In genomic region chr13:102968572-102969228, GRCh38 we compare ENCODE assay signal across 13 cellular contexts.
DNase-seq lines count a peak whose midpoint lies in the region; ATAC-seq lines count a peak whose summit lies in the region.
"Had no signal": no experiment of that assay in that cellular context is flagged by ENCODE, and none has a peak within 500 bp of the region (broad histone marks: within the 10 kb centered on the region; RNA-seq: fewer than 3 reads in every experiment).

No MANE protein-coding gene starts in this region.

- H3K4me1 Mint-ChIP-seq in T-helper 17 cell = peaks cover 2% of the 10 kb centered on the region

- no peaks in the 10 kb centered on the region for H3K36me3 Mint-ChIP-seq in T-helper 17 cell (ENCODE audit: low read depth)

- peaks cover 28% of the 10 kb centered on the region for H3K27me3 Mint-ChIP-seq in T-helper 17 cell

- no peak overlapping the region for H3K27ac Mint-ChIP-seq in T-helper 17 cell

- no peaks in the 10 kb centered on the region for H3K9me3 ChIP-seq in T-helper 17 cell (ENCODE audit: control insufficient read depth, low read length, poor library complexity, severe bottlenecking)

- no peak overlapping the region for H3K4me3 Mint-ChIP-seq in T-helper 17 cell

- DNase-seq in SW480 (ENCODE audit: low spot score) (peak; percentile 8), retina (no peak), AG08396 (ENCODE audit: low spot score) (no peak), T-helper 17 cell (no peak)
- DNase-seq: activated naive CD4-positive, alpha-beta T cell treated with anti-CD3 and anti-CD28 coated beads, Interleukin-2, amount 50 U/mL, for 16 hours; NCI-H1105 treated with DMSO at 0.1 percent for 48 hours had no signal

- ATAC-seq in GM18868 (IDR thresholded peaks at IDR 0.05; ENCODE audit: unreplicated experiment) = peak; percentile 22
- peak; percentile 40 for ATAC-seq in GM21447 (IDR thresholded peaks at IDR 0.05; ENCODE audit: unreplicated experiment)
- ATAC-seq in HG03095 (IDR thresholded peaks at IDR 0.05; ENCODE audit: unreplicated experiment) = peak; percentile 48
- no peak for ATAC-seq in activated CD4-positive, CD25-positive, alpha-beta regulatory T cell treated with anti-CD3 and anti-CD28 coated beads, Interleukin-2, amount 50 U/mL, for 24 hours
- no peak for ATAC-seq in T-helper 17 cell
- ATAC-seq: K562, left lobe of liver, SK-N-SH treated with all-trans-retinoic acid at 6 μM for 48 hours had no signal

Comparison
In these comparisons a context has a peak if more than half of its experiments do, and no peak if none do; other contexts are left out.
1. ATAC-seq: peak in GM18868 (single experiment), GM21447 (single experiment) and HG03095 (single experiment); none in activated CD4-positive, CD25-positive, alpha-beta regulatory T cell treated with anti-CD3 and anti-CD28 coated beads, Interleukin-2, amount 50 U/mL, for 24 hours (0 of 2) and T-helper 17 cell (single experiment).